In the genomic region with DNA sequence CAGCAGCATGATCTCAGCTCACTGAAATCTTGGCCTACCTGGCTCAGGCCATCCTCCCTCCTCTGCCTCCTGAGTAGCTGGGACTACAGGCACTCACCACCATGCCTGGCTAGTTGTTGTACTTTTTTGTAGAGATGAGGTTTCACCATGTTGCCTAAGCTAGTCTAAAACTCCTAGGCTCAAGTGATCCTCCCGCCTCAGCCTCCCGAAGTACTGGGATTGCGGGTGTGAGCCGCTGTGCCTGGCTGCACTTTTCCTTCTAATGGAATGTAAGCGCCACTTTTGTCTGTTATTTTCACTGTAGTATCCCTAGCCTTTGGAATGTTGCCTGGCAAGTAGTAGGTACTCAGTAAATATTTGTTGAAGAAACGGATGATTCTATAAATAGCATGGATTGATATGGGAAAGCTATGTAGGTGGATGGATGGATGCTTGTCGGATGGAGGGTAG, we compare ENCODE assay signal across 1 cellular context.
TF ChIP-seq lines count a peak whose summit lies in the region.

No MANE protein-coding gene starts in this region.

TF ChIP-seq in HCT116, 20 proteins besides CTCF, POLR2A, EP300 and RAD21 (continued from another document):
- TF ChIP-seq SRF (IDR thresholded peaks at IDR 0.05; ENCODE audit: low read depth), result no peak
- no peak for TF ChIP-seq JUND (IDR thresholded peaks at IDR 0.05)
- TF ChIP-seq POLR2AphosphoS5 (IDR thresholded peaks at IDR 0.05; ENCODE audit: low read depth, low read length), result no peak
- no peak for TF ChIP-seq ZNF274 (IDR thresholded peaks at IDR 0.05; ENCODE audit: low read depth, low read length)
- TF ChIP-seq, protein P1, sequence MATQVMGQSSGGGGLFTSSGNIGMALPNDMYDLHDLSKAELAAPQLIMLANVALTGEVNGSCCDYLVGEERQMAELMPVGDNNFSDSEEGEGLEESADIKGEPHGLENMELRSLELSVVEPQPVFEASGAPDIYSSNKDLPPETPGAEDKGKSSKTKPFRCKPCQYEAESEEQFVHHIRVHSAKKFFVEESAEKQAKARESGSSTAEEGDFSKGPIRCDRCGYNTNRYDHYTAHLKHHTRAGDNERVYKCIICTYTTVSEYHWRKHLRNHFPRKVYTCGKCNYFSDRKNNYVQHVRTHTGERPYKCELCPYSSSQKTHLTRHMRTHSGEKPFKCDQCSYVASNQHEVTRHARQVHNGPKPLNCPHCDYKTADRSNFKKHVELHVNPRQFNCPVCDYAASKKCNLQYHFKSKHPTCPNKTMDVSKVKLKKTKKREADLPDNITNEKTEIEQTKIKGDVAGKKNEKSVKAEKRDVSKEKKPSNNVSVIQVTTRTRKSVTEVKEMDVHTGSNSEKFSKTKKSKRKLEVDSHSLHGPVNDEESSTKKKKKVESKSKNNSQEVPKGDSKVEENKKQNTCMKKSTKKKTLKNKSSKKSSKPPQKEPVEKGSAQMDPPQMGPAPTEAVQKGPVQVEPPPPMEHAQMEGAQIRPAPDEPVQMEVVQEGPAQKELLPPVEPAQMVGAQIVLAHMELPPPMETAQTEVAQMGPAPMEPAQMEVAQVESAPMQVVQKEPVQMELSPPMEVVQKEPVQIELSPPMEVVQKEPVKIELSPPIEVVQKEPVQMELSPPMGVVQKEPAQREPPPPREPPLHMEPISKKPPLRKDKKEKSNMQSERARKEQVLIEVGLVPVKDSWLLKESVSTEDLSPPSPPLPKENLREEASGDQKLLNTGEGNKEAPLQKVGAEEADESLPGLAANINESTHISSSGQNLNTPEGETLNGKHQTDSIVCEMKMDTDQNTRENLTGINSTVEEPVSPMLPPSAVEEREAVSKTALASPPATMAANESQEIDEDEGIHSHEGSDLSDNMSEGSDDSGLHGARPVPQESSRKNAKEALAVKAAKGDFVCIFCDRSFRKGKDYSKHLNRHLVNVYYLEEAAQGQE (IDR thresholded peaks at IDR 0.05; ENCODE audit: low read depth), result no peak
- no peak for TF ChIP-seq SP1 (IDR thresholded peaks at IDR 0.05; ENCODE audit: low read depth)
- no peak for TF ChIP-seq ZFX (IDR thresholded peaks at IDR 0.05)
- TF ChIP-seq, protein P2, sequence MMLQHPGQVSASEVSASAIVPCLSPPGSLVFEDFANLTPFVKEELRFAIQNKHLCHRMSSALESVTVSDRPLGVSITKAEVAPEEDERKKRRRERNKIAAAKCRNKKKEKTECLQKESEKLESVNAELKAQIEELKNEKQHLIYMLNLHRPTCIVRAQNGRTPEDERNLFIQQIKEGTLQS (IDR thresholded peaks at IDR 0.05), result no peak
